1 cellular context compared by ENCODE assay signal in the genomic region with DNA sequence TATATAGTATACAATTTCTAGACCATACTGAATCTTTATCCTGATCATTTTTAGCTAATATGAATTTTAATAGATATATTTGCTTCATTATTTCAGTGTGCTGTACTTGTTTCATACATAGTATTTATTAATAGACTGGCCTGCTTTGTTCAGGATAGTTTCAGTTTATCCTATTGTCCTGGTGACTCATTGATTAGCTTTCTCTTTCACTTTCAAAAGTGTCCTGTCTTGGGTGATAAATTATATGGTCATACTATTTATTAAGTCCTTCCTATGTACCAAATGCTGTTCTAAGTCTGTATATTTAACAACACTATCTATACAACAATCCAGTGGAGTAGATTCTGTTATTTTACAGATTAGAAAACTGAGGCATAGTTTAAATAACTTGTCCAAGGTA.
TF ChIP-seq lines count a peak whose summit lies in the region.

No MANE protein-coding gene starts in this region.

TF ChIP-seq in K562, 482 proteins besides CTCF, POLR2A, EP300 and RAD21 (continued from another document):
- TF ChIP-seq, protein P1, sequence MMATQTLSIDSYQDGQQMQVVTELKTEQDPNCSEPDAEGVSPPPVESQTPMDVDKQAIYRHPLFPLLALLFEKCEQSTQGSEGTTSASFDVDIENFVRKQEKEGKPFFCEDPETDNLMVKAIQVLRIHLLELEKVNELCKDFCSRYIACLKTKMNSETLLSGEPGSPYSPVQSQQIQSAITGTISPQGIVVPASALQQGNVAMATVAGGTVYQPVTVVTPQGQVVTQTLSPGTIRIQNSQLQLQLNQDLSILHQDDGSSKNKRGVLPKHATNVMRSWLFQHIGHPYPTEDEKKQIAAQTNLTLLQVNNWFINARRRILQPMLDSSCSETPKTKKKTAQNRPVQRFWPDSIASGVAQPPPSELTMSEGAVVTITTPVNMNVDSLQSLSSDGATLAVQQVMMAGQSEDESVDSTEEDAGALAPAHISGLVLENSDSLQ (IDR thresholded peaks at IDR 0.05): peak; percentile 44; the same call in 1 of the 2 replicates
- peak; percentile 35; the same call in 1 of the 2 replicates for TF ChIP-seq JUND (IDR thresholded peaks at IDR 0.05; ENCODE audit: borderline replicate concordance, low read depth, low read length)
- peak; percentile 79 for TF ChIP-seq JUND (tag; IDR thresholded peaks at IDR 0.05; ENCODE audit: borderline replicate concordance, low read depth, low read length)
- peak; percentile 83 for TF ChIP-seq FOSL1 (tag; conservative IDR thresholded peaks at IDR 0.05)
